ENCODE assay signal across 25 cellular contexts in genomic region chr16:50229149-50229726, GRCh38.
"Had no signal": no experiment of that assay in that cellular context is flagged by ENCODE, and none has a peak within 500 bp of the region (broad histone marks: within the 10 kb centered on the region; RNA-seq: fewer than 3 reads in every experiment).

No MANE protein-coding gene starts in this region.

- H3K27ac Mint-ChIP-seq: activated B cell treated with CpG ODN at 0.5 μM for 24 hours; activated CD4-positive, alpha-beta memory T cell treated with anti-CD3 and anti-CD28 coated beads for 36 hours; activated CD4-positive, alpha-beta T cell treated with anti-CD3 and anti-CD28 coated beads for 36 hours; activated naive CD4-positive, alpha-beta T cell treated with anti-CD3 and anti-CD28 coated beads, Interleukin-2, amount 50 U/mL, for 24 hours; endodermal cell; T-helper 2 cell treated with Interferon-gamma antibody and Interleukin-4, amounts not matched to agents 5 μg/mL and 100 μg/mL, for 36 hours had no signal

- ATAC-seq: activated CD4-positive, alpha-beta T cell treated with anti-CD3 and anti-CD28 coated beads for 36 hours; body of pancreas; left lobe of liver; lower lobe of right lung; psoas muscle; upper lobe of right lung had no signal

- H3K4me1 Mint-ChIP-seq: activated B cell treated with CpG ODN at 0.5 μM for 24 hours; activated CD4-positive, alpha-beta T cell treated with anti-CD3 and anti-CD28 coated beads for 36 hours; activated naive CD4-positive, alpha-beta T cell treated with anti-CD3 and anti-CD28 coated beads, Interleukin-2, amount 50 U/mL, for 24 hours; endodermal cell; naive B cell had no signal

- DNase-seq: activated B cell treated with CpG ODN at 0.5 μM for 24 hours; activated CD4-positive, alpha-beta memory T cell treated with anti-CD3 and anti-CD28 coated beads for 36 hours; activated CD4-positive, alpha-beta T cell treated with anti-CD3 and anti-CD28 coated beads for 36 hours; activated gamma-delta T cell treated with Interleukin-2 at 50 U/mL for 16 hours; anterior cingulate cortex; body of pancreas; cortex of kidney; endodermal cell; foreskin fibroblast; lower lobe of right lung; naive B cell; ovary; psoas muscle; stimulated activated CD4-positive, alpha-beta T cell treated with anti-CD3 and anti-CD28 coated beads, Interleukin-4, amount 100 ng/mL, for 24 hours; stimulated activated naive CD4-positive, alpha-beta T cell treated with Interleukin-2 at 50 U/mL for 16 hours; substantia nigra; thyroid gland; upper lobe of right lung had no signal

- H3K9me3 ChIP-seq: body of pancreas, lower lobe of right lung, ovary, psoas muscle, right atrium auricular region, thyroid gland, upper lobe of right lung had no signal

- H3K4me1 ChIP-seq: body of pancreas, lower lobe of right lung, psoas muscle, right atrium auricular region, thyroid gland, upper lobe of right lung had no signal

- H3K27me3 ChIP-seq: body of pancreas, cardiac muscle cell, ovary, right atrium auricular region, thyroid gland, upper lobe of right lung had no signal

- H3K4me3 Mint-ChIP-seq: activated B cell treated with CpG ODN at 0.5 μM for 24 hours; activated CD4-positive, alpha-beta memory T cell treated with anti-CD3 and anti-CD28 coated beads for 36 hours; activated CD4-positive, alpha-beta T cell treated with anti-CD3 and anti-CD28 coated beads for 36 hours; activated naive CD4-positive, alpha-beta T cell treated with anti-CD3 and anti-CD28 coated beads, Interleukin-2, amount 50 U/mL, for 24 hours; endodermal cell; naive B cell; T-helper 2 cell treated with Interferon-gamma antibody and Interleukin-4, amounts not matched to agents 5 μg/mL and 100 μg/mL, for 36 hours had no signal

- H3K36me3 ChIP-seq: ovary had no signal

- H3K27ac ChIP-seq: body of pancreas, cardiac muscle cell, epithelial cell of prostate, lower lobe of right lung, ovary, psoas muscle, right atrium auricular region, thyroid gland, upper lobe of right lung had no signal

- H3K9me3 Mint-ChIP-seq: activated B cell treated with CpG ODN at 0.5 μM for 24 hours; activated CD4-positive, alpha-beta memory T cell treated with anti-CD3 and anti-CD28 coated beads for 36 hours; activated naive CD4-positive, alpha-beta T cell treated with anti-CD3 and anti-CD28 coated beads, Interleukin-2, amount 50 U/mL, for 24 hours; endodermal cell; naive B cell; T-helper 2 cell treated with Interferon-gamma antibody and Interleukin-4, amounts not matched to agents 5 μg/mL and 100 μg/mL, for 36 hours had no signal

- H3K4me3 ChIP-seq: body of pancreas, cardiac muscle cell, lower lobe of right lung, ovary, psoas muscle, right atrium auricular region, thyroid gland, upper lobe of right lung had no signal

- H3K27me3 Mint-ChIP-seq: activated B cell treated with CpG ODN at 0.5 μM for 24 hours; activated CD4-positive, alpha-beta memory T cell treated with anti-CD3 and anti-CD28 coated beads for 36 hours; activated CD4-positive, alpha-beta T cell treated with anti-CD3 and anti-CD28 coated beads for 36 hours; activated naive CD4-positive, alpha-beta T cell treated with anti-CD3 and anti-CD28 coated beads, Interleukin-2, amount 50 U/mL, for 24 hours; naive B cell had no signal

- FAIRE-seq: TTC549 had no signal
